1 cellular context compared by ENCODE assay signal in the genomic region with DNA sequence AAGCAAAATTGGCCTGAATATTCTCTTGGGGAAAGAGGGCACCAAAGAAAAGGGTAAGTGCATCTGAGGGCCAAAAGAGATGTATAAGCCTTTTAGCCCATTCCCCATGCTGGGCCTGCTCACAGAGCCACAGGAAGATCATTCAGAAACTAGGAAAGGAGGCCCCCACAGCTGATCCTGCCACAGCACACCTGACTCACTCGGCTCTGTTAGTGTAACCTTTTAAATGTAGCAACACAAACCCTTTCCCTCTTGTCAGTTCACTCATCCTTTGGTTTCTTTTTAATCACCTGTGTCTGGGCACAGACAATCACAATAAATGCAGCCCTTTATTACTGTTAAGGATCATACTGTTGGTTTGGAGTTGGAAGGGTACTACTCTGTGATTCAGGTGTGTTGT.
TF ChIP-seq lines count a peak whose summit lies in the region.

No MANE protein-coding gene starts in this region.

TF ChIP-seq in WTC11, 78 proteins besides CTCF, POLR2A, EP300 and RAD21 (continued from another document):
- TF ChIP-seq, protein P1, sequence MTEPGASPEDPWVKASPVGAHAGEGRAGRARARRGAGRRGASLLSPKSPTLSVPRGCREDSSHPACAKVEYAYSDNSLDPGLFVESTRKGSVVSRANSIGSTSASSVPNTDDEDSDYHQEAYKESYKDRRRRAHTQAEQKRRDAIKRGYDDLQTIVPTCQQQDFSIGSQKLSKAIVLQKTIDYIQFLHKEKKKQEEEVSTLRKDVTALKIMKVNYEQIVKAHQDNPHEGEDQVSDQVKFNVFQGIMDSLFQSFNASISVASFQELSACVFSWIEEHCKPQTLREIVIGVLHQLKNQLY (CRISPR knock-in tag; IDR thresholded peaks at IDR 0.05), result no peak
- TF ChIP-seq, protein P2, sequence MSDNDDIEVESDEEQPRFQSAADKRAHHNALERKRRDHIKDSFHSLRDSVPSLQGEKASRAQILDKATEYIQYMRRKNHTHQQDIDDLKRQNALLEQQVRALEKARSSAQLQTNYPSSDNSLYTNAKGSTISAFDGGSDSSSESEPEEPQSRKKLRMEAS (CRISPR knock-in tag; IDR thresholded peaks at IDR 0.05), result no peak
- TF ChIP-seq, protein P3, sequence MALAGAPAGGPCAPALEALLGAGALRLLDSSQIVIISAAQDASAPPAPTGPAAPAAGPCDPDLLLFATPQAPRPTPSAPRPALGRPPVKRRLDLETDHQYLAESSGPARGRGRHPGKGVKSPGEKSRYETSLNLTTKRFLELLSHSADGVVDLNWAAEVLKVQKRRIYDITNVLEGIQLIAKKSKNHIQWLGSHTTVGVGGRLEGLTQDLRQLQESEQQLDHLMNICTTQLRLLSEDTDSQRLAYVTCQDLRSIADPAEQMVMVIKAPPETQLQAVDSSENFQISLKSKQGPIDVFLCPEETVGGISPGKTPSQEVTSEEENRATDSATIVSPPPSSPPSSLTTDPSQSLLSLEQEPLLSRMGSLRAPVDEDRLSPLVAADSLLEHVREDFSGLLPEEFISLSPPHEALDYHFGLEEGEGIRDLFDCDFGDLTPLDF (CRISPR knock-in tag; IDR thresholded peaks at IDR 0.05), result no peak
- TF ChIP-seq, protein P4, sequence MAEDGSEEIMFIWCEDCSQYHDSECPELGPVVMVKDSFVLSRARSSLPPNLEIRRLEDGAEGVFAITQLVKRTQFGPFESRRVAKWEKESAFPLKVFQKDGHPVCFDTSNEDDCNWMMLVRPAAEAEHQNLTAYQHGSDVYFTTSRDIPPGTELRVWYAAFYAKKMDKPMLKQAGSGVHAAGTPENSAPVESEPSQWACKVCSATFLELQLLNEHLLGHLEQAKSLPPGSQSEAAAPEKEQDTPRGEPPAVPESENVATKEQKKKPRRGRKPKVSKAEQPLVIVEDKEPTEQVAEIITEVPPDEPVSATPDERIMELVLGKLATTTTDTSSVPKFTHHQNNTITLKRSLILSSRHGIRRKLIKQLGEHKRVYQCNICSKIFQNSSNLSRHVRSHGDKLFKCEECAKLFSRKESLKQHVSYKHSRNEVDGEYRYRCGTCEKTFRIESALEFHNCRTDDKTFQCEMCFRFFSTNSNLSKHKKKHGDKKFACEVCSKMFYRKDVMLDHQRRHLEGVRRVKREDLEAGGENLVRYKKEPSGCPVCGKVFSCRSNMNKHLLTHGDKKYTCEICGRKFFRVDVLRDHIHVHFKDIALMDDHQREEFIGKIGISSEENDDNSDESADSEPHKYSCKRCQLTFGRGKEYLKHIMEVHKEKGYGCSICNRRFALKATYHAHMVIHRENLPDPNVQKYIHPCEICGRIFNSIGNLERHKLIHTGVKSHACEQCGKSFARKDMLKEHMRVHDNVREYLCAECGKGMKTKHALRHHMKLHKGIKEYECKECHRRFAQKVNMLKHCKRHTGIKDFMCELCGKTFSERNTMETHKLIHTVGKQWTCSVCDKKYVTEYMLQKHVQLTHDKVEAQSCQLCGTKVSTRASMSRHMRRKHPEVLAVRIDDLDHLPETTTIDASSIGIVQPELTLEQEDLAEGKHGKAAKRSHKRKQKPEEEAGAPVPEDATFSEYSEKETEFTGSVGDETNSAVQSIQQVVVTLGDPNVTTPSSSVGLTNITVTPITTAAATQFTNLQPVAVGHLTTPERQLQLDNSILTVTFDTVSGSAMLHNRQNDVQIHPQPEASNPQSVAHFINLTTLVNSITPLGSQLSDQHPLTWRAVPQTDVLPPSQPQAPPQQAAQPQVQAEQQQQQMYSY (CRISPR knock-in tag; IDR thresholded peaks at IDR 0.05), result no peak
- TF ChIP-seq CREB1 (CRISPR knock-in tag; IDR thresholded peaks at IDR 0.05) (no peak), ZBTB21 (CRISPR knock-in tag; IDR thresholded peaks at IDR 0.05; ENCODE audit: borderline replicate concordance) (no peak), ZNF121 (CRISPR knock-in tag; IDR thresholded peaks at IDR 0.05) (no peak), ETV6 (CRISPR knock-in tag; IDR thresholded peaks at IDR 0.05) (no peak), NFYB (CRISPR knock-in tag; conservative IDR thresholded peaks at IDR 0.05; ENCODE audit: low read depth) (no peak)
- TF ChIP-seq, protein P5, sequence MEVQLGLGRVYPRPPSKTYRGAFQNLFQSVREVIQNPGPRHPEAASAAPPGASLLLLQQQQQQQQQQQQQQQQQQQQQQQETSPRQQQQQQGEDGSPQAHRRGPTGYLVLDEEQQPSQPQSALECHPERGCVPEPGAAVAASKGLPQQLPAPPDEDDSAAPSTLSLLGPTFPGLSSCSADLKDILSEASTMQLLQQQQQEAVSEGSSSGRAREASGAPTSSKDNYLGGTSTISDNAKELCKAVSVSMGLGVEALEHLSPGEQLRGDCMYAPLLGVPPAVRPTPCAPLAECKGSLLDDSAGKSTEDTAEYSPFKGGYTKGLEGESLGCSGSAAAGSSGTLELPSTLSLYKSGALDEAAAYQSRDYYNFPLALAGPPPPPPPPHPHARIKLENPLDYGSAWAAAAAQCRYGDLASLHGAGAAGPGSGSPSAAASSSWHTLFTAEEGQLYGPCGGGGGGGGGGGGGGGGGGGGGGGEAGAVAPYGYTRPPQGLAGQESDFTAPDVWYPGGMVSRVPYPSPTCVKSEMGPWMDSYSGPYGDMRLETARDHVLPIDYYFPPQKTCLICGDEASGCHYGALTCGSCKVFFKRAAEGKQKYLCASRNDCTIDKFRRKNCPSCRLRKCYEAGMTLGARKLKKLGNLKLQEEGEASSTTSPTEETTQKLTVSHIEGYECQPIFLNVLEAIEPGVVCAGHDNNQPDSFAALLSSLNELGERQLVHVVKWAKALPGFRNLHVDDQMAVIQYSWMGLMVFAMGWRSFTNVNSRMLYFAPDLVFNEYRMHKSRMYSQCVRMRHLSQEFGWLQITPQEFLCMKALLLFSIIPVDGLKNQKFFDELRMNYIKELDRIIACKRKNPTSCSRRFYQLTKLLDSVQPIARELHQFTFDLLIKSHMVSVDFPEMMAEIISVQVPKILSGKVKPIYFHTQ (CRISPR knock-in tag; IDR thresholded peaks at IDR 0.05), result no peak
- TF ChIP-seq, protein P6, sequence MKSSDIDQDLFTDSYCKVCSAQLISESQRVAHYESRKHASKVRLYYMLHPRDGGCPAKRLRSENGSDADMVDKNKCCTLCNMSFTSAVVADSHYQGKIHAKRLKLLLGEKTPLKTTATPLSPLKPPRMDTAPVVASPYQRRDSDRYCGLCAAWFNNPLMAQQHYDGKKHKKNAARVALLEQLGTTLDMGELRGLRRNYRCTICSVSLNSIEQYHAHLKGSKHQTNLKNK (CRISPR knock-in tag; IDR thresholded peaks at IDR 0.05), result no peak
- TF ChIP-seq, protein P7, sequence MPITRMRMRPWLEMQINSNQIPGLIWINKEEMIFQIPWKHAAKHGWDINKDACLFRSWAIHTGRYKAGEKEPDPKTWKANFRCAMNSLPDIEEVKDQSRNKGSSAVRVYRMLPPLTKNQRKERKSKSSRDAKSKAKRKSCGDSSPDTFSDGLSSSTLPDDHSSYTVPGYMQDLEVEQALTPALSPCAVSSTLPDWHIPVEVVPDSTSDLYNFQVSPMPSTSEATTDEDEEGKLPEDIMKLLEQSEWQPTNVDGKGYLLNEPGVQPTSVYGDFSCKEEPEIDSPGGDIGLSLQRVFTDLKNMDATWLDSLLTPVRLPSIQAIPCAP (CRISPR knock-in tag; IDR thresholded peaks at IDR 0.05), result no peak
